ENCODE assay signal across 35 cellular contexts in genomic region chr1:193831465-193831864, GRCh38.
"Had no signal": no experiment of that assay in that cellular context is flagged by ENCODE, and none has a peak within 500 bp of the region (broad histone marks: within the 10 kb centered on the region; RNA-seq: fewer than 3 reads in every experiment).

No MANE protein-coding gene starts in this region.

- DNase-seq: activated B cell treated with CpG ODN at 0.5 μM for 24 hours; activated CD4-positive, alpha-beta memory T cell treated with anti-CD3 and anti-CD28 coated beads for 36 hours; activated CD4-positive, alpha-beta T cell treated with anti-CD3 and anti-CD28 coated beads for 4 hours; activated CD4-positive, alpha-beta T cell treated with anti-CD3 and anti-CD28 coated beads, Interleukin-2, amount 10 ng/mL, durations not matched to agents 24 days and 14 days; activated CD4-positive, alpha-beta T cell treated with anti-CD3 and anti-CD28 coated beads, Interleukin-2, amount 50 U/mL, for 1 hour; activated CD4-positive, alpha-beta T cell treated with anti-CD3 and anti-CD28 coated beads, Interleukin-2, amount 50 U/mL, for 4 hours; activated CD4-positive, CD25-positive, alpha-beta regulatory T cell treated with anti-CD3 and anti-CD28 coated beads, Interleukin-2, amount 50 U/mL, for 72 hours; activated CD8-positive, alpha-beta memory T cell treated with anti-CD3 and anti-CD28 coated beads, Interleukin-2, amount 50 U/mL, for 4 hours; activated CD8-positive, alpha-beta T cell treated with anti-CD3 and anti-CD28 coated beads for 36 hours; activated effector memory CD4-positive, alpha-beta T cell treated with anti-CD3 and anti-CD28 coated beads, Interleukin-2, amount 50 U/mL, for 16 hours; activated gamma-delta T cell treated with Interleukin-2 at 50 U/mL for 16 hours; activated naive CD4-positive, alpha-beta T cell; activated naive CD4-positive, alpha-beta T cell treated with anti-CD3 and anti-CD28 coated beads for 36 hours; activated naive CD4-positive, alpha-beta T cell treated with anti-CD3 and anti-CD28 coated beads, Interleukin-2, amount 50 U/mL, for 16 hours; activated naive CD8-positive, alpha-beta T cell treated with anti-CD3 and anti-CD28 coated beads for 36 hours; activated T-cell treated with anti-CD3 and anti-CD28 coated beads for 4 hours; activated T-cell treated with anti-CD3 and anti-CD28 coated beads, Interleukin-2, amount 50 U/mL, for 1 hour; activated T-cell treated with anti-CD3 and anti-CD28 coated beads, Interleukin-2, amount 50 U/mL, for 4 hours; activated T-cell treated with anti-CD3 and anti-CD28 coated beads, Interleukin-2, amount 50 U/mL, for 72 hours; adrenal gland; amniotic stem cell; aorta; body of pancreas; brain microvascular endothelial cell; central memory CD4-positive, alpha-beta T cell; T-helper 9 cell had no signal

- H3K27me3 Mint-ChIP-seq: activated B cell treated with CpG ODN at 0.5 μM for 24 hours; activated CD4-positive, alpha-beta memory T cell treated with anti-CD3 and anti-CD28 coated beads for 36 hours; activated CD4-positive, alpha-beta T cell treated with anti-CD3 and anti-CD28 coated beads, Interleukin-2, amount 10 ng/mL, durations not matched to agents 24 days and 14 days; activated CD8-positive, alpha-beta T cell treated with anti-CD3 and anti-CD28 coated beads for 36 hours; activated naive CD8-positive, alpha-beta T cell treated with anti-CD3 and anti-CD28 coated beads for 36 hours; activated T-helper 17 cell treated with anti-CD3 and anti-CD28 coated beads, Interleukin-2, amount 50 U/mL, for 72 hours had no signal

- H3K4me3 Mint-ChIP-seq: activated B cell treated with CpG ODN at 0.5 μM for 24 hours; activated CD4-positive, alpha-beta memory T cell treated with anti-CD3 and anti-CD28 coated beads for 36 hours; activated CD4-positive, alpha-beta T cell treated with anti-CD3 and anti-CD28 coated beads, Interleukin-2, amount 10 ng/mL, durations not matched to agents 24 days and 14 days; activated CD8-positive, alpha-beta T cell treated with anti-CD3 and anti-CD28 coated beads for 36 hours; activated naive CD4-positive, alpha-beta T cell treated with anti-CD3 and anti-CD28 coated beads for 36 hours; activated naive CD8-positive, alpha-beta T cell treated with anti-CD3 and anti-CD28 coated beads for 36 hours; activated T-cell treated with anti-CD3 and anti-CD28 coated beads, Interleukin-2, amount 50 U/mL, for 4 hours; activated T-cell treated with anti-CD3 and anti-CD28 coated beads, Interleukin-2, amount 50 U/mL, for 72 hours; activated T-helper 1 cell treated with anti-CD3 and anti-CD28 coated beads, Interleukin-12 subunit alpha, Interleukin-12 subunit beta, Interleukin-2, Interleukin-4 antibody, amounts not matched to agents 30 ng/mL and 10 ng/mL and 1 ng/mL, durations not matched to agents 14 hours and 24 hours and 36 hours; activated T-helper 17 cell treated with anti-CD3 and anti-CD28 coated beads, Interleukin-2, amount 50 U/mL, for 72 hours; T-helper 2 cell treated with Interferon-gamma antibody and Interleukin-4, amounts not matched to agents 5 μg/mL and 100 μg/mL, for 36 hours had no signal

- H3K4me1 Mint-ChIP-seq: activated B cell treated with CpG ODN at 0.5 μM for 24 hours; activated CD4-positive, alpha-beta T cell treated with anti-CD3 and anti-CD28 coated beads, Interleukin-2, amount 10 ng/mL, durations not matched to agents 24 days and 14 days; activated T-helper 17 cell treated with anti-CD3 and anti-CD28 coated beads, Interleukin-2, amount 50 U/mL, for 72 hours had no signal

- H3K27me3 ChIP-seq: adrenal gland, body of pancreas, brain microvascular endothelial cell, breast epithelium had no signal

- FAIRE-seq: astrocyte, colon had no signal

- H3K4me1 ChIP-seq: adrenal gland, body of pancreas, breast epithelium had no signal

- H3K9me3 ChIP-seq: adrenal gland, body of pancreas had no signal

- H3K27ac ChIP-seq: adrenal gland, body of pancreas, brain microvascular endothelial cell, breast epithelium, coronary artery, VCaP had no signal

- H3K27ac Mint-ChIP-seq: activated B cell treated with CpG ODN at 0.5 μM for 24 hours; activated CD4-positive, alpha-beta memory T cell treated with anti-CD3 and anti-CD28 coated beads for 36 hours; activated CD4-positive, alpha-beta T cell treated with anti-CD3 and anti-CD28 coated beads, Interleukin-2, amount 10 ng/mL, durations not matched to agents 24 days and 14 days; activated CD8-positive, alpha-beta T cell treated with anti-CD3 and anti-CD28 coated beads for 36 hours; activated naive CD4-positive, alpha-beta T cell treated with anti-CD3 and anti-CD28 coated beads for 36 hours; activated naive CD4-positive, alpha-beta T cell treated with anti-CD3 and anti-CD28 coated beads, Interleukin-2, amount 50 U/mL, for 72 hours; activated naive CD8-positive, alpha-beta T cell treated with anti-CD3 and anti-CD28 coated beads for 36 hours; activated T-cell treated with anti-CD3 and anti-CD28 coated beads, Interleukin-2, amount 50 U/mL, for 72 hours; activated T-helper 1 cell treated with anti-CD3 and anti-CD28 coated beads, Interleukin-12 subunit alpha, Interleukin-12 subunit beta, Interleukin-2, Interleukin-4 antibody, amounts not matched to agents 30 ng/mL and 10 ng/mL and 1 ng/mL, durations not matched to agents 14 hours and 24 hours and 36 hours; activated T-helper 17 cell treated with anti-CD3 and anti-CD28 coated beads, Interleukin-2, amount 50 U/mL, for 72 hours; T-helper 2 cell treated with Interferon-gamma antibody and Interleukin-4, amounts not matched to agents 5 μg/mL and 100 μg/mL, for 36 hours had no signal

- H3K4me3 ChIP-seq: adrenal gland, body of pancreas, breast epithelium, coronary artery had no signal

- H3K36me3 ChIP-seq: adrenal gland, brain microvascular endothelial cell, breast epithelium had no signal

- ATAC-seq: activated CD8-positive, alpha-beta T cell treated with anti-CD3 and anti-CD28 coated beads for 36 hours; activated naive CD4-positive, alpha-beta T cell treated with anti-CD3 and anti-CD28 coated beads, Interleukin-2, amount 50 U/mL, for 72 hours; activated T-cell treated with anti-CD3 and anti-CD28 coated beads, Interleukin-2, amount 50 U/mL, for 4 hours; activated T-cell treated with anti-CD3 and anti-CD28 coated beads, Interleukin-2, amount 50 U/mL, for 72 hours; activated T-helper 17 cell treated with anti-CD3 and anti-CD28 coated beads, Interleukin-2, amount 50 U/mL, for 72 hours; body of pancreas had no signal
